Comparison of ENCODE assay signal across 24 cellular contexts in the genomic region with DNA sequence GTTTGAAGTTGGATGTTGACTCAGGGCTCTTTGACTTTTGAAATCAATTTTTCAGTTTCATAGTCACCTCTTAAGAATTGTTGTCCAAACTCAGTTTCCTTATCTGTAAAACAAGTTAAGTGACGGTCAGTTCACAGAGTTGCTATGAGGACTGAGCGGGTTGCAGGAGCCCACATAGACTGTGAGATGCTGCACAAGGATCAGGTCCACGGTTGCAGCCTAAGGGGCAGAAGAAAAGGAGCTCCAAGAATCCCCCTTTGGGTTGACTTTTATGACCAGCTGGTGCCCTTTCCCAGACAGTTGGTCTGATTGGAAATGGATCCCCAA. TPM values are rescaled to one million over a fixed set of nuclear protein-coding genes. Genes with fewer than 3 reads are reported as not detected.
DNase-seq lines count a peak whose midpoint lies in the region; ATAC-seq and TF ChIP-seq lines count a peak whose summit lies in the region.
"Had no signal": no experiment of that assay in that cellular context is flagged by ENCODE, and none has a peak within 500 bp of the region (broad histone marks: within the 10 kb centered on the region; RNA-seq: fewer than 3 reads in every experiment).

No MANE protein-coding gene starts in this region.

- 88% methylated on average over 3 of the region's 3 CpGs for WGBS in esophagus muscularis mucosa

- DNase-seq in left ventricle myocardium inferior (no peak), Right ventricle myocardium superior (no peak), esophagus muscularis mucosa (ENCODE audit: extremely low spot score) (no peak), natural killer cell (no peak), uterus (no peak), NCI-H2029 treated with DMSO at 0.1 percent for 48 hours (lab: John Stamatoyannopoulos, UW) (no peak), substantia nigra (lab: John Stamatoyannopoulos, UW) (no peak)
- no peak for DNase-seq in activated CD4-positive, CD25-positive, alpha-beta regulatory T cell treated with anti-CD3 and anti-CD28 coated beads, Interleukin-2, amount 50 U/mL, for 72 hours
- DNase-seq: activated CD4-positive, alpha-beta T cell treated with anti-CD3 and anti-CD28 coated beads for 4 hours; activated naive CD4-positive, alpha-beta T cell treated with anti-CD3 and anti-CD28 coated beads for 36 hours; activated T-cell treated with anti-CD3 and anti-CD28 coated beads, Interleukin-2, amount 50 U/mL, for 4 hours; anterior cingulate cortex; cerebellar nuclear complex; DMS79 treated with DMSO at 0.1 percent for 48 hours; NCI-H1105; NCI-H2081; small intestine; T-helper 1 cell; thyroid gland had no signal

- H3K4me3 ChIP-seq in left ventricle myocardium inferior (no peak overlapping the region), esophagus muscularis mucosa (no peak overlapping the region), uterus (no peak overlapping the region)
- H3K4me3 ChIP-seq: GM12878, psoas muscle, SJSA1, thyroid gland had no signal

- peaks cover 4 to 5% of the 10 kb centered on the region in 2 donors for H3K27me3 Mint-ChIP-seq in natural killer cell (ENCODE audit: low read depth in 2 of 2)

- H3K4me3 Mint-ChIP-seq in natural killer cell, result peak overlapping the region; percentile 0
- H3K4me3 Mint-ChIP-seq: activated naive CD4-positive, alpha-beta T cell treated with anti-CD3 and anti-CD28 coated beads for 36 hours; activated T-cell treated with anti-CD3 and anti-CD28 coated beads, Interleukin-2, amount 50 U/mL, for 4 hours; B cell; stimulated activated memory B cell treated with anti-CD40 and anti-IgM and Interleukin-4, amounts not matched to agents 10 μg/mL and 1 μg/mL and 100 μg/mL, for 72 hours had no signal

- ATAC-seq in Right ventricle myocardium superior (ENCODE audit: poor library complexity) (no peak), natural killer cell (no peak)
- ATAC-seq: activated T-cell treated with anti-CD3 and anti-CD28 coated beads, Interleukin-2, amount 50 U/mL, for 4 hours; GM12878; stimulated activated memory B cell treated with anti-CD40 and anti-IgM and Interleukin-4, amounts not matched to agents 10 μg/mL and 1 μg/mL and 100 μg/mL, for 72 hours had no signal

- H3K27ac ChIP-seq in left ventricle myocardium inferior (replicated peaks), result peak overlapping the region; percentile 79
- H3K27ac ChIP-seq in esophagus muscularis mucosa (replicated peaks in 1 of 4), result peak overlapping the region; percentile 42 to 69 (median 46)
- H3K27ac ChIP-seq in uterus, result peak overlapping the region; percentile 47 to 52
- H3K27ac ChIP-seq in substantia nigra (ENCODE audit: low read depth, low read length, poor library complexity, severe bottlenecking), result no peak overlapping the region
- H3K27ac ChIP-seq: psoas muscle, SJSA1, thyroid gland had no signal

- H3K36me3 ChIP-seq in left ventricle myocardium inferior (no peaks in the 10 kb centered on the region), esophagus muscularis mucosa (no peaks in the 10 kb centered on the region), uterus (no peaks in the 10 kb centered on the region)
- H3K36me3 ChIP-seq: SJSA1, thyroid gland had no signal

- H3K27ac Mint-ChIP-seq in natural killer cell, result no peak overlapping the region
- H3K27ac Mint-ChIP-seq: activated naive CD4-positive, alpha-beta T cell treated with anti-CD3 and anti-CD28 coated beads for 36 hours; B cell; stimulated activated memory B cell treated with anti-CD40 and anti-IgM and Interleukin-4, amounts not matched to agents 10 μg/mL and 1 μg/mL and 100 μg/mL, for 72 hours had no signal

- H3K4me1 ChIP-seq in left ventricle myocardium inferior, result peaks cover 30% of the 10 kb centered on the region
- peaks cover 19 to 29% (median 22%) of the 10 kb centered on the region in 4 donors for H3K4me1 ChIP-seq in esophagus muscularis mucosa
- no peaks in the 10 kb centered on the region for H3K4me1 ChIP-seq in uterus
- H3K4me1 ChIP-seq: psoas muscle, thyroid gland had no signal

- H3K9me3 Mint-ChIP-seq in natural killer cell, result no peaks in the 10 kb centered on the region
- H3K9me3 Mint-ChIP-seq: activated naive CD4-positive, alpha-beta T cell treated with anti-CD3 and anti-CD28 coated beads for 36 hours; activated T-cell treated with anti-CD3 and anti-CD28 coated beads, Interleukin-2, amount 50 U/mL, for 4 hours; stimulated activated memory B cell treated with anti-CD40 and anti-IgM and Interleukin-4, amounts not matched to agents 10 μg/mL and 1 μg/mL and 100 μg/mL, for 72 hours had no signal

- intact Hi-C loops in left ventricle myocardium inferior (cut with micrococcal nuclease) (no loop called here), Right ventricle myocardium superior (cut with DNase I) (no loop called here), esophagus muscularis mucosa (cut with DNase I) (no loop called here), natural killer cell (cut with micrococcal nuclease) (no loop called here), uterus (cut with DNase I; ENCODE audit: low total_unique reads) (no loop called here)

- TF ChIP-seq POLR2A in esophagus muscularis mucosa (IDR thresholded peaks at IDR 0.05; ENCODE audit: low read depth), result no peak
- TF ChIP-seq POLR2A in uterus (IDR thresholded peaks at IDR 0.05), result no peak

- no peak for TF ChIP-seq EP300 in esophagus muscularis mucosa (IDR thresholded peaks at IDR 0.05)

- TF ChIP-seq CTCF in left ventricle myocardium inferior (IDR thresholded peaks at IDR 0.05; ENCODE audit: borderline replicate concordance) (no peak), esophagus muscularis mucosa (IDR thresholded peaks at IDR 0.05) (no peak), natural killer cell (IDR thresholded peaks at IDR 0.05) (no peak), uterus (IDR thresholded peaks at IDR 0.05) (no peak)

- H3K9me3 ChIP-seq in left ventricle myocardium inferior (replicated peaks) (no peaks in the 10 kb centered on the region), esophagus muscularis mucosa (no peaks in the 10 kb centered on the region), uterus (no peaks in the 10 kb centered on the region)
- H3K9me3 ChIP-seq: psoas muscle, SJSA1, thyroid gland had no signal

- H3K27me3 ChIP-seq in left ventricle myocardium inferior (ENCODE audit: low read depth) (no peaks in the 10 kb centered on the region), esophagus muscularis mucosa (no peaks in the 10 kb centered on the region), uterus (no peaks in the 10 kb centered on the region)
- H3K27me3 ChIP-seq: SJSA1, thyroid gland had no signal

- H3K36me3 Mint-ChIP-seq in natural killer cell, result no peaks in the 10 kb centered on the region
- H3K36me3 Mint-ChIP-seq: stimulated activated memory B cell treated with anti-CD40 and anti-IgM and Interleukin-4, amounts not matched to agents 10 μg/mL and 1 μg/mL and 100 μg/mL, for 72 hours had no signal

- H3K4me1 Mint-ChIP-seq in natural killer cell, result peaks cover 12 to 28% of the 10 kb centered on the region in 2 donors
- H3K4me1 Mint-ChIP-seq: B cell; stimulated activated memory B cell treated with anti-CD40 and anti-IgM and Interleukin-4, amounts not matched to agents 10 μg/mL and 1 μg/mL and 100 μg/mL, for 72 hours had no signal

RNA-seq across cellular contexts. Expression of gene TIMP3, which starts 55.5 kb away (rescaled TPM):
- total RNA-seq in left ventricle myocardium inferior (250 TPM), Right ventricle myocardium superior (266 TPM), esophagus muscularis mucosa (100 to 1,000 TPM; 566 to 898 (median 683) TPM), natural killer cell (under 1 TPM in 1 of 3 donors, not detected in 2; 0.12 TPM), uterus (100 to 1,000 TPM; 192 to 702 (median 423) TPM)
- total RNA-seq: activated naive CD4-positive, alpha-beta T cell treated with anti-CD3 and anti-CD28 coated beads for 36 hours; B cell had no signal

Comparison
In these comparisons a context has a peak if more than half of its experiments do, and no peak if none do; other contexts are left out.
1. RNA of gene TIMP3, which starts 55.5 kb away (total RNA-seq): 566 to 898 TPM in esophagus muscularis mucosa, 192 to 702 TPM in uterus, 266 TPM in Right ventricle myocardium superior (single experiment) and 250 TPM in left ventricle myocardium inferior (single experiment); 0.12 TPM in natural killer cell; every median in the first group is over 100 times any median in the second.